In genomic region chr16:30984669-30985400, GRCh38 we compare ENCODE assay signal across 8 cellular contexts. TPM values are rescaled to one million over a fixed set of nuclear protein-coding genes. Genes with fewer than 3 reads are reported as not detected.
A peak's percentile ranks its signal among the peaks of the same experiment; 100 is the strongest.
DNase-seq lines count a peak whose midpoint lies in the region; ATAC-seq and TF ChIP-seq lines count a peak whose summit lies in the region.

Gene HSD3B7 (plus strand): TSS chr16:30985207. CDS start chr16:30985659, 452 bp downstream.

- peaks cover 42% of the 10 kb centered on the region for H3K36me3 Mint-ChIP-seq in activated T-helper 17 cell treated with anti-CD3 and anti-CD28 coated beads, Interleukin-2, amount 50 U/mL, for 72 hours (ENCODE audit: low read depth)

- DNase-seq in GDM1 (lab: John Stamatoyannopoulos, UW) (peak; percentile 30), HuH-7 (ENCODE audit: low spot score) (peak; percentile 99), RPMI8226 (peak; percentile 90), fibroblast of villous mesenchyme (ENCODE audit: low read depth) (peak; percentile 81)
- DNase-seq in stimulated activated naive CD8-positive, alpha-beta T cell treated with anti-CD3 and anti-CD28 coated beads, Interleukin-15, Interleukin-2, amounts not matched to agents 100 U/mL and 50 U/mL, for 24 hours = peak; percentile 92

- no peak within 1 kb of the TSS for H3K9ac ChIP-seq in neural cell (ENCODE audit: low read length)

- peak within 1 kb of the TSS; percentile 56 for H3K4me3 ChIP-seq in fibroblast of villous mesenchyme (ENCODE audit: low read depth, low read length)
- no peak within 1 kb of the TSS for H3K4me3 ChIP-seq in neural cell (ENCODE audit: low read length)

- no peaks in the 10 kb centered on the region for H3K9me3 Mint-ChIP-seq in activated T-helper 17 cell treated with anti-CD3 and anti-CD28 coated beads, Interleukin-2, amount 50 U/mL, for 72 hours

- H3K27ac Mint-ChIP-seq in activated T-helper 17 cell treated with anti-CD3 and anti-CD28 coated beads, Interleukin-2, amount 50 U/mL, for 72 hours = no peak within 1 kb of the TSS

- TF ChIP-seq CTCF in fibroblast of villous mesenchyme (IDR thresholded peaks at IDR 0.05; ENCODE audit: insufficient read depth, low read depth, low read length) = peak; percentile 89
- TF ChIP-seq CTCF in neural cell (IDR thresholded peaks at IDR 0.05; ENCODE audit: poor library complexity, severe bottlenecking) = peak; percentile 87

- ATAC-seq in activated T-helper 17 cell treated with anti-CD3 and anti-CD28 coated beads, Interleukin-2, amount 50 U/mL, for 72 hours (replicated peaks) = peak; percentile 94
- peak; percentile 78 for ATAC-seq in stimulated activated naive CD8-positive, alpha-beta T cell treated with anti-CD3 and anti-CD28 coated beads, Interleukin-15, Interleukin-2, amounts not matched to agents 100 U/mL and 50 U/mL, for 24 hours
- ATAC-seq in HG03342 (IDR thresholded peaks at IDR 0.05; ENCODE audit: unreplicated experiment) = no peak

- no peaks in the 10 kb centered on the region for H3F3A ChIP-seq in neural cell (ENCODE audit: insufficient read depth, low read length, poor library complexity, severe bottlenecking)

- no peaks in the 10 kb centered on the region for H3K4me1 Mint-ChIP-seq in activated T-helper 17 cell treated with anti-CD3 and anti-CD28 coated beads, Interleukin-2, amount 50 U/mL, for 72 hours

- no peak within 1 kb of the TSS for H2AFZ ChIP-seq in neural cell (ENCODE audit: low read depth, low read length)

- peak within 1 kb of the TSS; percentile 32 for H3K4me3 Mint-ChIP-seq in activated T-helper 17 cell treated with anti-CD3 and anti-CD28 coated beads, Interleukin-2, amount 50 U/mL, for 72 hours

- no peak for TF ChIP-seq EP300 in neural cell (conservative IDR thresholded peaks at IDR 0.05; ENCODE audit: poor library complexity, severe bottlenecking)

- H3K79me2 ChIP-seq in neural cell (replicated peaks; ENCODE audit: insufficient read depth, low read length) = no peaks in the 10 kb centered on the region

- no peaks in the 10 kb centered on the region for H4K20me1 ChIP-seq in neural cell (ENCODE audit: insufficient read depth)

- H3K4me2 ChIP-seq in neural cell (ENCODE audit: low read length) = no peak within 1 kb of the TSS

- no peaks in the 10 kb centered on the region for H3K9me3 ChIP-seq in neural cell (ENCODE audit: low read length)

- no peaks in the 10 kb centered on the region for H3K27me3 ChIP-seq in neural cell (ENCODE audit: insufficient read depth, low read depth, low read length)

- H3K36me3 ChIP-seq in neural cell (ENCODE audit: insufficient read depth, low read length) = no peaks in the 10 kb centered on the region

- no peak within 1 kb of the TSS for H3K27ac ChIP-seq in neural cell (ENCODE audit: low read length)

- H3K9me2 ChIP-seq in neural cell (ENCODE audit: insufficient read depth, low read length) = no peaks in the 10 kb centered on the region

- no peaks in the 10 kb centered on the region for H3K27me3 Mint-ChIP-seq in activated T-helper 17 cell treated with anti-CD3 and anti-CD28 coated beads, Interleukin-2, amount 50 U/mL, for 72 hours

- peak; percentile 77 for TF ChIP-seq RAD21 in neural cell (conservative IDR thresholded peaks at IDR 0.05)

TF ChIP-seq in neural cell, 6 proteins besides CTCF, POLR2A, EP300 and RAD21:
- TF ChIP-seq SMC3 (conservative IDR thresholded peaks at IDR 0.05; ENCODE audit: poor library complexity) = peak; percentile 93
- no peak for TF ChIP-seq TAF1 (IDR thresholded peaks at IDR 0.05; ENCODE audit: low read depth)
- no peak for TF ChIP-seq MXI1 (conservative IDR thresholded peaks at IDR 0.05; ENCODE audit: poor library complexity, severe bottlenecking)
- peak; percentile 7 for TF ChIP-seq POLR2AphosphoS5 (IDR thresholded peaks at IDR 0.05)

RNA-seq across cellular contexts. Expression of gene HSD3B7, which starts in this region (rescaled TPM):
- 1 to 10 TPM; 8.8 TPM for total RNA-seq in activated T-helper 17 cell treated with anti-CD3 and anti-CD28 coated beads, Interleukin-2, amount 50 U/mL, for 72 hours
- 24.8 and 26.8 TPM in 2 replicates for total RNA-seq in fibroblast of villous mesenchyme
- 1.5 and 3.4 TPM in 2 replicates for polyA plus RNA-seq in neural cell
- polyA minus RNA-seq in neural cell = 0.46 and 0.49 TPM in 2 replicates

Comparison
In these comparisons a context has a peak if more than half of its experiments do, and no peak if none do; other contexts are left out.
1. DNase-seq: peak in every context shown above with its lines; median percentile 99 in HuH-7; 92 in stimulated activated naive CD8-positive, alpha-beta T cell treated with anti-CD3 and anti-CD28 coated beads, Interleukin-15, Interleukin-2, amounts not matched to agents 100 U/mL and 50 U/mL, for 24 hours; 90 in RPMI8226; 81 in fibroblast of villous mesenchyme; 30 in GDM1.